In genomic region chr10:103350522-103351260, GRCh38 we compare ENCODE assay signal across 8 cellular contexts. TPM values are rescaled to one million over a fixed set of nuclear protein-coding genes. Genes with fewer than 3 reads are reported as not detected.
DNase-seq lines count a peak whose midpoint lies in the region; ATAC-seq and TF ChIP-seq lines count a peak whose summit lies in the region.

TSS of gene PCGF6 (minus strand) at chr10:103351140. CDS start at chr10:103351066, 74 bp downstream.

- H3K4me1 Mint-ChIP-seq in T-cell, result peaks cover 12 to 14% (median 14%) of the 10 kb centered on the region in 3 donors

- in situ Hi-C loops in transverse colon (cut with MboI; ENCODE audit: low pct_ligation_motif_present in 1 of 4, low pct_unique_long_range_greater_than_20kb in 1 of 4, low sequenced_read_pairs in 3 of 4), result no loop called here

- no peaks in the 10 kb centered on the region for H3K9me3 ChIP-seq in HCT116 (ENCODE audit: control insufficient read depth in 1 of 2, insufficient read depth in 1 of 2, low read depth in 1 of 2, low read length in 2 of 2)
- no peaks in the 10 kb centered on the region for H3K9me3 ChIP-seq in adrenal gland (replicated peaks in 1 of 3)
- no peaks in the 10 kb centered on the region for H3K9me3 ChIP-seq in heart left ventricle
- no peaks in the 10 kb centered on the region for H3K9me3 ChIP-seq in transverse colon

- H3K4me3 Mint-ChIP-seq in T-cell, result peak within 1 kb of the TSS; percentile 86 to 87 (median 87)

- H2AFZ ChIP-seq in HCT116 (ENCODE audit: low read depth, low read length, poor library complexity, severe bottlenecking), result peak within 1 kb of the TSS; percentile 93

- 0 out of 6 replicates have a peak, but pooled peaks of 2 of the 3 experiments have one; percentile 10 to 12 for TF ChIP-seq CTCF in HCT116 (IDR thresholded peaks at IDR 0.05 in 2 of 3, conservative IDR thresholded peaks at IDR 0.05 in 1 of 3; ENCODE audit: borderline replicate concordance in 1 of 3, insufficient read depth in 1 of 3, low read depth in 2 of 3, low read length in 2 of 3)
- no peak for TF ChIP-seq CTCF in adrenal gland (IDR thresholded peaks at IDR 0.05)
- peak in 4 of 12 donors; percentile 10 to 39 (median 23) for TF ChIP-seq CTCF in heart left ventricle (IDR thresholded peaks at IDR 0.05)
- no peak for TF ChIP-seq CTCF in transverse colon (IDR thresholded peaks at IDR 0.05)

- CTCF ChIA-PET in HCT116 (lab: Charles Lee), result interaction anchor here (1.1 to 1.4 kb wide), 3 partner anchors 17 to 111 kb away, joined by 3 to 5 read pairs (median 5); no protein-coding TSS in a partner anchor
- CTCF ChIA-PET in T-cell (lab: Charles Lee), result interaction anchor here (0.6 to 1.1 kb wide), 3 partner anchors 43 to 433 kb away, joined by 3 read pairs; partner anchors contain the start of gene CNNM2 (in 1 of the 2)

- TF ChIP-seq RAD21 in HCT116 (IDR thresholded peaks at IDR 0.05; ENCODE audit: low read depth), result no peak

- intact Hi-C loops in HCT116 (cut with micrococcal nuclease) (no loop called here), adrenal gland (cut with DNase I) (no loop called here), heart left ventricle (cut with DNase I) (no loop called here), posterior cingulate gyrus (cut with DNase I) (loop anchor here (1.0 kb wide), 1 partner anchor 18 kb away; no protein-coding TSS in a partner anchor), transverse colon (cut with DNase I; ENCODE audit: low total_unique reads) (no loop called here)

- H3K9me3 Mint-ChIP-seq in T-cell, result no peaks in the 10 kb centered on the region

- H3K27me3 Mint-ChIP-seq in T-cell, result no peaks in the 10 kb centered on the region

- peak within 1 kb of the TSS; percentile 74 to 82 for H3K27ac Mint-ChIP-seq in T-cell

- peaks cover 3 to 21% of the 10 kb centered on the region in 2 experiments; a peak in 3 of 4 replicates for H3K4me1 ChIP-seq in HCT116 (ENCODE audit: control insufficient read depth in 1 of 2, insufficient read depth in 2 of 2, low read length in 2 of 2)
- peaks cover 0 to 6% of the 10 kb centered on the region in 2 donors for H3K4me1 ChIP-seq in adrenal gland (replicated peaks in 1 of 2)
- H3K4me1 ChIP-seq in heart left ventricle, result peaks cover 0 to 14% (median 6%) of the 10 kb centered on the region in 12 donors
- peaks cover 0 to 19% (median 10%) of the 10 kb centered on the region in 4 donors for H3K4me1 ChIP-seq in transverse colon

- H3K36me3 Mint-ChIP-seq in T-cell, result no peaks in the 10 kb centered on the region

- peaks cover 18 to 19% of the 10 kb centered on the region in 2 experiments for H3K36me3 ChIP-seq in HCT116 (ENCODE audit: control insufficient read depth in 1 of 2, insufficient read depth in 2 of 2, low read length in 2 of 2)
- peaks cover 0 to 26% of the 10 kb centered on the region in 2 donors for H3K36me3 ChIP-seq in adrenal gland (replicated peaks in 1 of 2)
- peaks cover 0 to 34% (median 29%) of the 10 kb centered on the region in 9 donors for H3K36me3 ChIP-seq in heart left ventricle
- peaks cover 0 to 23% (median 5%) of the 10 kb centered on the region in 4 donors for H3K36me3 ChIP-seq in transverse colon

- H3K27me3 ChIP-seq in HCT116 (ENCODE audit: insufficient read depth, low read length) (no peaks in the 10 kb centered on the region), adrenal gland (no peaks in the 10 kb centered on the region), heart left ventricle (no peaks in the 10 kb centered on the region), transverse colon (no peaks in the 10 kb centered on the region)

- TF ChIP-seq POLR2A in HCT116 (IDR thresholded peaks at IDR 0.05; ENCODE audit: borderline replicate concordance, extremely low read depth, insufficient read depth, insufficient read length) (peak; percentile 53), adrenal gland (IDR thresholded peaks at IDR 0.05) (peak in 1 of 2 donors; percentile 6), heart left ventricle (IDR thresholded peaks at IDR 0.05) (peak in 1 of 2 donors; percentile 25), transverse colon (IDR thresholded peaks at IDR 0.05) (no peak)

- 0% methylated on average over 30 to 82 of the region's 82 CpGs for WGBS in adrenal gland, 4 donors
- 0 to 1% (median 0%) methylated on average over 29 to 82 of the region's 82 CpGs for WGBS in heart left ventricle, 4 donors
- WGBS in transverse colon (ENCODE audit: low coverage in 1 of 2), 2 donors, result 1% methylated on average over 45 of the region's 82 CpGs; no CpG with 5 or more reads in 1 of the 2 donors

- H3K27ac ChIP-seq in HCT116 (ENCODE audit: low read depth, low read length) (peak within 1 kb of the TSS; percentile 84), adrenal gland (peak within 1 kb of the TSS; percentile 53 to 88 (median 79)), heart left ventricle (peak within 1 kb of the TSS; percentile 33 to 87 (median 77)), transverse colon (peak within 1 kb of the TSS; percentile 85 to 90 (median 88))

- no peaks in the 10 kb centered on the region for H3K9me2 ChIP-seq in HCT116 (ENCODE audit: insufficient read depth)

- DNase-seq in HCT116 (ENCODE audit: low read depth, low spot score), result peak; percentile 58
- peak; percentile 88 for DNase-seq in NAMALWA (ENCODE audit: low spot score)
- peak; percentile 16 to 74 (median 48) for DNase-seq in T-cell
- DNase-seq in adrenal gland, result peak; percentile 76 to 87 (median 80)
- DNase-seq in heart left ventricle, result peak; percentile 82 to 92 (median 84)
- DNase-seq in posterior cingulate gyrus, result peak; percentile 70 to 97 (median 82)
- peak; percentile 81 for DNase-seq in transverse colon

- POLR2A ChIA-PET in HCT116 (lab: Charles Lee), result no interaction called here
- POLR2A ChIA-PET in T-cell (lab: Charles Lee), result interaction anchor here in 1 of 2 donors (0.6 kb wide), 1 partner anchor 45 kb away, joined by 7 read pairs; no protein-coding TSS in a partner anchor

- TF ChIP-seq EP300 in transverse colon (IDR thresholded peaks at IDR 0.05; ENCODE audit: low read depth), result no peak

- no peaks in the 10 kb centered on the region for H4K20me1 ChIP-seq in HCT116 (ENCODE audit: insufficient read depth)

- peaks cover 30% of the 10 kb centered on the region for H3K79me2 ChIP-seq in HCT116 (ENCODE audit: insufficient read depth, low read length)

- ATAC-seq in HCT116 (peak; percentile 90), T-cell (replicated peaks in 1 of 4) (peak; percentile 88 to 92 (median 88)), heart left ventricle (peak; percentile 62 to 98 (median 96))

- H3K9ac ChIP-seq in HCT116 (ENCODE audit: low read length), result peak within 1 kb of the TSS; percentile 94

- RAD21 ChIA-PET in HCT116 (lab: Charles Lee; ENCODE audit: low non-redundant PET in 1 of 2, low total read pairs in 2 of 2, uncharacterized antibody in 2 of 2, unreplicated experiment in 2 of 2), result no interaction called here

- H3K4me3 ChIP-seq in GM08714 (ENCODE audit: low read length), result peak within 1 kb of the TSS; percentile 93
- H3K4me3 ChIP-seq in HCT116 (replicated peaks in 1 of 2; ENCODE audit: low read depth in 1 of 2, low read length in 2 of 2), result peak within 1 kb of the TSS; percentile 87 to 89
- peak within 1 kb of the TSS; percentile 62 to 98 (median 84) for H3K4me3 ChIP-seq in adrenal gland
- peak within 1 kb of the TSS; percentile 54 to 91 (median 78) for H3K4me3 ChIP-seq in heart left ventricle
- H3K4me3 ChIP-seq in transverse colon, result peak within 1 kb of the TSS; percentile 70 to 93 (median 82)

- H3K4me2 ChIP-seq in HCT116 (ENCODE audit: low read length), result peak within 1 kb of the TSS; percentile 83

- no TSS peak for BruUV-seq in HCT116 (replicated peaks; lab: Mats Ljungman, UMichigan)

TF ChIP-seq in HCT116, 20 proteins besides CTCF, POLR2A, EP300 and RAD21:
- no peak for TF ChIP-seq EGR1 (IDR thresholded peaks at IDR 0.05; ENCODE audit: low read depth)
- no peak for TF ChIP-seq CEBPB (IDR thresholded peaks at IDR 0.05; ENCODE audit: low read depth)
- TF ChIP-seq MAX (IDR thresholded peaks at IDR 0.05), result peak; percentile 49; the same call in 1 of the 2 replicates
- peak; percentile 8 for TF ChIP-seq TCF7L2 (IDR thresholded peaks at IDR 0.05; ENCODE audit: borderline replicate concordance, extremely low read depth, insufficient read depth, insufficient read length)
- peak; percentile 86 for TF ChIP-seq POLR2AphosphoS5 (IDR thresholded peaks at IDR 0.05; ENCODE audit: low read depth, low read length)
- no peak for TF ChIP-seq ZNF274 (IDR thresholded peaks at IDR 0.05; ENCODE audit: low read depth, low read length)
- peak; percentile 96 for TF ChIP-seq ZFX (IDR thresholded peaks at IDR 0.05)

RNA-seq across cellular contexts. Expression of gene PCGF6, which starts in this region (rescaled TPM):
- total RNA-seq in HCT116 (2021; ENCODE audit: unreplicated experiment), result 24.7 TPM
- 8.4 and 12.5 TPM in 2 replicates for polyA plus RNA-seq in HCT116 (2012)
- 1 to 10 TPM; 4.7 to 8.3 (median 7.6) TPM for total RNA-seq in T-cell
- 10 to 100 TPM in 1 of 8 donors, 1 to 10 TPM in 7; 3.1 to 12.3 (median 7.3) TPM for total RNA-seq in adrenal gland
- 1 to 10 TPM; 6.4 to 7.8 (median 7.1) TPM for polyA plus RNA-seq in adrenal gland
- 1 to 10 TPM; 5.3 to 8.1 (median 6.6) TPM for total RNA-seq in heart left ventricle
- 1 to 10 TPM; 5.8 to 8.5 TPM for polyA plus RNA-seq in heart left ventricle
- 10 to 100 TPM in 3 of 4 donors, 1 to 10 TPM in 1; 5.9 to 44.5 (median 21.6) TPM for total RNA-seq in transverse colon

Comparison
In these comparisons a context has a peak if more than half of its experiments do, and no peak if none do; other contexts are left out.
1. Peak in every context shown above with its lines: DNase-seq, ATAC-seq, H3K4me3 ChIP-seq and H3K27ac ChIP-seq.
2. CTCF ChIP-seq: peak in HCT116 (2 of 3); none in adrenal gland (0 of 6) and transverse colon (0 of 5).